In the genomic region with DNA sequence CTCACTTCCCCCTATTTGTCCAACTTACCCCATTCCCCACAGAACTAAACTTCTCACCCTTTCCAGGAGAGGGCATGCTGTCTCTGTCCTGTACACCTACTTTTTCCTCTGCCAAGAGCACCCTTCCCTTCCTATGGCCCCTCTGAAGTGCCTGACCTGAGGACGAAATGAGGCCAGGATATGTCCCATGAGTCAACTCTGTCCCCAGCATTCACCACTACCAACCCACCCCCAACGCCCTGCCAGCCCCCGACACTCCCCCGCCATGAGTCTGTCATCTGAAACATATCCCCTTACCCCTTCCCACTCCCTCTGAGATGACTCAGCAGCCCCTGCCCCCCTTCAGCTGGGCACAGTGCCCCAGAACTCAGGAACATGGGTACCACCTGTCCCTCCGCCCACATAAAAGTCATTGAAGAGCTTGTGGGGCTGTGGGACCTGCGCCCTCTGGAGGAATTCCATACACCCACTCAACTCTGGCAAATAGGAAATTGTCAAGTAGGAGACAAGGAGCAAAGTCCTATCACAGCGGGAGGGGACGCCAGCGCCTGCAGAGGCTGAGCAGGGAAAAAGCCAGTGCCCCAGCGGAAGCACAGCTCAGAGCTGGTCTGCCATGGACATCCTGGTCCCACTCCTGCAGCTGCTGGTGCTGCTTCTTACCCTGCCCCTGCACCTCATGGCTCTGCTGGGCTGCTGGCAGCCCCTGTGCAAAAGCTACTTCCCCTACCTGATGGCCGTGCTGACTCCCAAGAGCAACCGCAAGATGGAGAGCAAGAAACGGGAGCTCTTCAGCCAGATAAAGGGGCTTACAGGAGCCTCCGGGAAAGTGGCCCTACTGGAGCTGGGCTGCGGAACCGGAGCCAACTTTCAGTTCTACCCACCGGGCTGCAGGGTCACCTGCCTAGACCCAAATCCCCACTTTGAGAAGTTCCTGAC, we compare ENCODE assay signal across 8 cellular contexts. TPM values are rescaled to one million over a fixed set of nuclear protein-coding genes. Genes with fewer than 3 reads are reported as not detected.
DNase-seq lines count a peak whose midpoint lies in the region; ATAC-seq and TF ChIP-seq lines count a peak whose summit lies in the region.

No MANE protein-coding gene starts in this region.

- peaks cover 8% of the 10 kb centered on the region for H3K4me1 Mint-ChIP-seq in Caco-2 (ENCODE audit: low read depth, unreplicated experiment)
- peaks cover 4 to 18% (median 12%) of the 10 kb centered on the region in 7 donors for H3K4me1 Mint-ChIP-seq in naive thymus-derived CD4-positive, alpha-beta T cell
- H3K4me1 Mint-ChIP-seq in T-helper 2 cell treated with Interferon-gamma antibody and Interleukin-4, amounts not matched to agents 5 μg/mL and 100 μg/mL, for 36 hours (ENCODE audit: low read depth): no peaks in the 10 kb centered on the region

- peak overlapping the region; percentile 84 for H3K27ac Mint-ChIP-seq in Caco-2 (ENCODE audit: unreplicated experiment)
- H3K27ac Mint-ChIP-seq in naive thymus-derived CD4-positive, alpha-beta T cell: peak overlapping the region in 1 of 9 donors; percentile 43
- H3K27ac Mint-ChIP-seq in T-helper 2 cell treated with Interferon-gamma antibody and Interleukin-4, amounts not matched to agents 5 μg/mL and 100 μg/mL, for 36 hours: no peak overlapping the region

- TF ChIP-seq CTCF in Caco-2 (IDR thresholded peaks at IDR 0.05; ENCODE audit: insufficient read depth in 1 of 2, low read depth in 1 of 2, low read length in 1 of 2, severe bottlenecking in 1 of 2, unreplicated experiment in 1 of 2) (peak; percentile 58 to 82), RWPE1 (conservative IDR thresholded peaks at IDR 0.05; ENCODE audit: low read depth) (no peak), fibroblast of mammary gland (conservative IDR thresholded peaks at IDR 0.05; ENCODE audit: control insufficient read depth, insufficient read depth, low read depth, low read length) (peak; percentile 58)

- H3K4me3 ChIP-seq in Caco-2 (ENCODE audit: low read depth, low read length) (peak overlapping the region; percentile 59), fibroblast of mammary gland (ENCODE audit: control insufficient read depth, low read depth, low read length) (peak overlapping the region; percentile 29)
- no peak overlapping the region for H3K4me3 ChIP-seq in naive thymus-derived CD4-positive, alpha-beta T cell (ENCODE audit: low read length)

- peak overlapping the region; percentile 96 for H3K4me3 Mint-ChIP-seq in Caco-2 (ENCODE audit: unreplicated experiment)
- peak overlapping the region in 3 of 10 donors; percentile 27 to 64 (median 37) for H3K4me3 Mint-ChIP-seq in naive thymus-derived CD4-positive, alpha-beta T cell
- no peak overlapping the region for H3K4me3 Mint-ChIP-seq in T-helper 2 cell treated with Interferon-gamma antibody and Interleukin-4, amounts not matched to agents 5 μg/mL and 100 μg/mL, for 36 hours

- ATAC-seq in naive thymus-derived CD4-positive, alpha-beta T cell: peak; percentile 40
- no peak for ATAC-seq in GM19023 (IDR thresholded peaks at IDR 0.05; ENCODE audit: unreplicated experiment)
- ATAC-seq in HG03378 (IDR thresholded peaks at IDR 0.05; ENCODE audit: unreplicated experiment): no peak

- intact Hi-C loops in Caco-2 (cut with micrococcal nuclease; ENCODE audit: unreplicated experiment): loop anchor here (1.0 kb wide), 4 partner anchors 21 to 56 kb away; no protein-coding TSS in a partner anchor
- intact Hi-C loops in naive thymus-derived CD4-positive, alpha-beta T cell (cut with micrococcal nuclease): loop anchor here in 1 of 2 donors (1.0 kb wide), 1 partner anchor 56 kb away; no protein-coding TSS in a partner anchor

- no peaks in the 10 kb centered on the region for H3K27me3 Mint-ChIP-seq in Caco-2 (ENCODE audit: insufficient read depth, unreplicated experiment)
- peaks cover 25 to 41% (median 31%) of the 10 kb centered on the region in 5 donors for H3K27me3 Mint-ChIP-seq in naive thymus-derived CD4-positive, alpha-beta T cell
- peaks cover 32% of the 10 kb centered on the region for H3K27me3 Mint-ChIP-seq in T-helper 2 cell treated with Interferon-gamma antibody and Interleukin-4, amounts not matched to agents 5 μg/mL and 100 μg/mL, for 36 hours (ENCODE audit: low read depth)

- H3K4me1 ChIP-seq in Caco-2: peaks cover 4% of the 10 kb centered on the region; the same call in 1 of the 2 replicates
- no peaks in the 10 kb centered on the region for H3K4me1 ChIP-seq in naive thymus-derived CD4-positive, alpha-beta T cell (ENCODE audit: control insufficient read depth in 2 of 2, insufficient read depth in 2 of 2, low read length in 2 of 2)

- no peaks in the 10 kb centered on the region for H3K9me3 ChIP-seq in Caco-2
- no peaks in the 10 kb centered on the region for H3K9me3 ChIP-seq in naive thymus-derived CD4-positive, alpha-beta T cell (ENCODE audit: control insufficient read depth in 2 of 3, low read length in 3 of 3)

- DNase-seq in Caco-2 (peak; percentile 86), HEK293T (ENCODE audit: extremely low spot score) (peak; percentile 77), RWPE1 (ENCODE audit: low spot score) (peak; percentile 27), fibroblast of mammary gland (ENCODE audit: low read depth) (peak; percentile 80)
- peak in 1 of 9 donors; percentile 7 for DNase-seq in naive thymus-derived CD4-positive, alpha-beta T cell
- DNase-seq in T-helper 2 cell treated with Interferon-gamma antibody and Interleukin-4, amounts not matched to agents 5 μg/mL and 100 μg/mL, for 36 hours (ENCODE audit: low spot score): no peak

- no peaks in the 10 kb centered on the region for H3K27me3 ChIP-seq in Caco-2 (replicated peaks; ENCODE audit: control insufficient read depth, insufficient read depth, low read length)
- no peaks in the 10 kb centered on the region for H3K27me3 ChIP-seq in naive thymus-derived CD4-positive, alpha-beta T cell (ENCODE audit: control insufficient read depth in 2 of 2, insufficient read depth in 2 of 2, low read length in 2 of 2)

- CTCF ChIA-PET in Caco-2 (lab: Charles Lee) (interaction anchor here (0.5 to 2.5 kb wide), 26 partner anchors 8 to 1694 kb away, joined by 3 to 102 read pairs (median 4); partner anchors contain the start of genes CD63, DNAJC14, ITGA7 and OR2AP1), HEK293T (lab: Yijun Ruan, JAX) (interaction anchor here (0.6 to 1.4 kb wide), 14 partner anchors 10 to 266 kb away, joined by 3 to 9 read pairs (median 4); partner anchors contain the start of gene RDH5), RWPE1 (lab: Yijun Ruan, JAX) (interaction anchor here (0.5 to 1.2 kb wide), 8 partner anchors 10 to 1222 kb away, joined by 3 to 4 read pairs (median 4); partner anchors contain the start of gene RDH5)
- CTCF ChIA-PET in naive thymus-derived CD4-positive, alpha-beta T cell (lab: Charles Lee): no interaction called here

- H3K9me3 Mint-ChIP-seq in Caco-2 (ENCODE audit: unreplicated experiment): no peaks in the 10 kb centered on the region
- peaks cover 0 to 1% (median 0%) of the 10 kb centered on the region in 11 donors for H3K9me3 Mint-ChIP-seq in naive thymus-derived CD4-positive, alpha-beta T cell
- no peaks in the 10 kb centered on the region for H3K9me3 Mint-ChIP-seq in T-helper 2 cell treated with Interferon-gamma antibody and Interleukin-4, amounts not matched to agents 5 μg/mL and 100 μg/mL, for 36 hours

- no peak overlapping the region for H3K27ac ChIP-seq in RWPE1
- no peak overlapping the region for H3K27ac ChIP-seq in naive thymus-derived CD4-positive, alpha-beta T cell (ENCODE audit: low read depth, low read length)

- no TSS peak for BruUV-seq in Caco-2 (replicated peaks; lab: Mats Ljungman, UMichigan)

- peaks cover 5% of the 10 kb centered on the region for H3K36me3 Mint-ChIP-seq in Caco-2 (ENCODE audit: insufficient read depth, unreplicated experiment)
- H3K36me3 Mint-ChIP-seq in naive thymus-derived CD4-positive, alpha-beta T cell: no peaks in the 10 kb centered on the region
- no peaks in the 10 kb centered on the region for H3K36me3 Mint-ChIP-seq in T-helper 2 cell treated with Interferon-gamma antibody and Interleukin-4, amounts not matched to agents 5 μg/mL and 100 μg/mL, for 36 hours (ENCODE audit: low read depth)

- no peaks in the 10 kb centered on the region; the same call in 1 of the 2 replicates for H3K36me3 ChIP-seq in Caco-2 (ENCODE audit: control insufficient read depth, insufficient read depth, low read length)
- no peaks in the 10 kb centered on the region for H3K36me3 ChIP-seq in naive thymus-derived CD4-positive, alpha-beta T cell (ENCODE audit: control insufficient read depth in 2 of 3, insufficient read depth in 3 of 3, low read length in 3 of 3)

- POLR2A ChIA-PET in Caco-2 (lab: Charles Lee) (interaction anchor here (0.5 to 1.9 kb wide), 7 partner anchors 24 to 1672 kb away, joined by 3 to 10 read pairs (median 6); partner anchors contain the start of genes BLOC1S1, HOXC8, RAB5B and RDH5), HEK293T (lab: Yijun Ruan, JAX) (interaction anchor here (0.6 to 1.6 kb wide), 11 partner anchors 13 to 136 kb away, joined by 3 to 8 read pairs (median 4); partner anchors contain the start of genes BLOC1S1, CD63, ITGA7 and ORMDL2), RWPE1 (lab: Yijun Ruan, JAX; ENCODE audit: low non-redundant PET) (no interaction called here)
- POLR2A ChIA-PET in naive thymus-derived CD4-positive, alpha-beta T cell (lab: Charles Lee): no interaction called here

TF ChIP-seq in HEK293T, 16 proteins besides CTCF, POLR2A, EP300 and RAD21:
- TF ChIP-seq HDGF (IDR thresholded peaks at IDR 0.05; ENCODE audit: borderline replicate concordance) (no peak), L3MBTL2 (conservative IDR thresholded peaks at IDR 0.05) (0 out of 2 replicates have a peak, but pooled peaks have one; percentile 37)

RNA-seq across cellular contexts. Expression of gene ITGA7, which starts 26.3 kb away (rescaled TPM):
- 46.1 and 47.0 TPM in 2 replicates for total RNA-seq in Caco-2 (2022)
- total RNA-seq in naive thymus-derived CD4-positive, alpha-beta T cell: 1 to 10 TPM; 1.4 to 4.6 (median 3.6) TPM
- not detected for polyA plus RNA-seq in naive thymus-derived CD4-positive, alpha-beta T cell

RNA-seq across cellular contexts. Expression of gene BLOC1S1, which starts 34.4 kb away (rescaled TPM):
- total RNA-seq in Caco-2 (2022): 59.4 and 73.7 TPM in 2 replicates
- 100 to 1,000 TPM in 1 of 5 experiments, 10 to 100 TPM in 4; 37.6 to 112 (median 71.5) TPM for total RNA-seq in naive thymus-derived CD4-positive, alpha-beta T cell
- polyA plus RNA-seq in naive thymus-derived CD4-positive, alpha-beta T cell: 100 to 1,000 TPM in 1 of 2 donors, 10 to 100 TPM in 1; 83.5 to 102 TPM

RNA-seq across cellular contexts. Expression of gene RDH5, which starts 38.8 kb away (rescaled TPM):
- total RNA-seq in Caco-2 (2022): 6.0 and 9.7 TPM in 2 replicates
- total RNA-seq in naive thymus-derived CD4-positive, alpha-beta T cell: 10 to 100 TPM; 14.6 to 24.9 (median 15.9) TPM
- 1 to 10 TPM in 1 of 2 donors, under 1 TPM in 1; 0.67 to 1.3 TPM for polyA plus RNA-seq in naive thymus-derived CD4-positive, alpha-beta T cell

RNA-seq across cellular contexts. Expression of gene OR10P1, which starts 44.7 kb away (rescaled TPM):
- total RNA-seq in Caco-2 (2022): not detected in 2 replicates
- not detected for total RNA-seq in naive thymus-derived CD4-positive, alpha-beta T cell
- not detected for polyA plus RNA-seq in naive thymus-derived CD4-positive, alpha-beta T cell

RNA-seq across cellular contexts. Expression of gene CD63, which starts 47.4 kb away (rescaled TPM):
- total RNA-seq in Caco-2 (2022): 947 and 983 TPM in 2 replicates
- total RNA-seq in naive thymus-derived CD4-positive, alpha-beta T cell: 100 to 1,000 TPM in 2 of 5 experiments, 10 to 100 TPM in 3; 43.2 to 216 (median 54.3) TPM
- polyA plus RNA-seq in naive thymus-derived CD4-positive, alpha-beta T cell: 10 to 100 TPM; 68.7 to 69.8 TPM

Comparison
In these comparisons a context has a peak if more than half of its experiments do, and no peak if none do; other contexts are left out.
1. POLR2A ChIA-PET loops: an anchor here in Caco-2 (0.5 to 1.9 kb wide) and HEK293T (0.6 to 1.6 kb wide); none called in RWPE1 and naive thymus-derived CD4-positive, alpha-beta T cell.